19 cellular contexts compared by ENCODE assay signal in the genomic region with DNA sequence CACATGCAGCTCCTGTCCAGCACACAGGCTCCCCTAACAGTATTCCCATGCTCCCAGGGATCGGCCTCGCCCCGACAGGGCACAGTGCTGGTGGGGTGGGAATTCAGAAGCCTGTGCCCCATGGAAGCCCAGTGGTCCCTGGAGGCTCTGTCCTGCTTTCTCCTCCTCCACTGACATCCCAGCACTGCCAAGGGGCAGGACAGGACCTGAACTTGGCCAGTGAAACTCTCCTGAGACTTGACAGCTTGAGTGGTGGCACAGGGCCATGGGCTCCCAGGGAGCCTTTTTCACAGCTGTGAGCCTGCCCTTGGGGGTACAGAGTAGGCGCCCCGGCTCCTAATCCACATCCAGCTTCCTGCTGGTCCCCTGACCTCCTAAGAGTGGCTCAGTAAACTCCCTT. TPM values are rescaled to one million over a fixed set of nuclear protein-coding genes. Genes with fewer than 3 reads are reported as not detected.
DNase-seq lines count a peak whose midpoint lies in the region; ATAC-seq and TF ChIP-seq lines count a peak whose summit lies in the region.
"Had no signal": no experiment of that assay in that cellular context is flagged by ENCODE, and none has a peak within 500 bp of the region (broad histone marks: within the 10 kb centered on the region; RNA-seq: fewer than 3 reads in every experiment).

No MANE protein-coding gene starts in this region.

- no peak for DNase-seq in activated CD4-positive, alpha-beta T cell treated with anti-CD3 and anti-CD28 coated beads for 36 hours
- DNase-seq in activated CD4-positive, alpha-beta T cell treated with anti-CD3 and anti-CD28 coated beads, Interleukin-2, amount 10 ng/mL, durations not matched to agents 24 days and 14 days = no peak
- DNase-seq in neuronal stem cell (ENCODE audit: low spot score) = no peak
- no peak for DNase-seq in erythroblast (lab: John Stamatoyannopoulos, UW)
- DNase-seq in SW 1271 (lab: John Stamatoyannopoulos, UW) = no peak
- DNase-seq in middle frontal gyrus (ENCODE audit: extremely low spot score, low spot score) = no peak
- DNase-seq: HCEC 1CT, MM.1S, NCI-H2029, NCI-H446, NCI-H524 treated with DMSO at 0.1 percent for 48 hours, NCI-H774, SJCRH30 had no signal

- no peak overlapping the region for H3K18ac ChIP-seq in neuronal stem cell (ENCODE audit: low read length)

- CTCF ChIA-PET in activated CD4-positive, alpha-beta T cell treated with anti-CD3 and anti-CD28 coated beads for 36 hours (lab: Charles Lee) = interaction anchor here (0.7 kb wide), 1 partner anchor 1578 kb away, joined by 3 read pairs; no protein-coding TSS in a partner anchor

- H3K4me3 Mint-ChIP-seq in activated CD4-positive, alpha-beta T cell treated with anti-CD3 and anti-CD28 coated beads for 36 hours = no peak overlapping the region
- no peak overlapping the region for H3K4me3 Mint-ChIP-seq in activated CD4-positive, alpha-beta T cell treated with anti-CD3 and anti-CD28 coated beads, Interleukin-2, amount 10 ng/mL, durations not matched to agents 24 days and 14 days
- H3K4me3 Mint-ChIP-seq in brain = no peak overlapping the region
- H3K4me3 Mint-ChIP-seq: B cell, GM23338 had no signal

- peaks cover under 1% of the 10 kb centered on the region for H3K4me1 Mint-ChIP-seq in activated CD4-positive, alpha-beta T cell treated with anti-CD3 and anti-CD28 coated beads for 36 hours
- H3K4me1 Mint-ChIP-seq in activated CD4-positive, alpha-beta T cell treated with anti-CD3 and anti-CD28 coated beads, Interleukin-2, amount 10 ng/mL, durations not matched to agents 24 days and 14 days = peaks cover 5% of the 10 kb centered on the region
- H3K4me1 Mint-ChIP-seq in brain = peaks cover 66% of the 10 kb centered on the region

- H2BK15ac ChIP-seq in neuronal stem cell (ENCODE audit: low read length) = no peak overlapping the region

- TF ChIP-seq POLR2A in erythroblast (IDR thresholded peaks at IDR 0.05; ENCODE audit: low read length) = no peak

- ATAC-seq in activated CD4-positive, alpha-beta T cell treated with anti-CD3 and anti-CD28 coated beads for 36 hours = no peak
- ATAC-seq: GM23338 had no signal

- intact Hi-C loops in activated CD4-positive, alpha-beta T cell treated with anti-CD3 and anti-CD28 coated beads for 36 hours (cut with DNase I, micrococcal nuclease) = no loop called here
- intact Hi-C loops in activated CD4-positive, alpha-beta T cell treated with anti-CD3 and anti-CD28 coated beads, Interleukin-2, amount 10 ng/mL, durations not matched to agents 24 days and 14 days (cut with micrococcal nuclease) = no loop called here

- H2AFZ ChIP-seq in neuronal stem cell (ENCODE audit: low read length) = no peak overlapping the region
- H2AFZ ChIP-seq: GM23338 had no signal

- H2BK5ac ChIP-seq in neuronal stem cell (ENCODE audit: low read length) = no peak overlapping the region

- H3K4me1 ChIP-seq in BLaER1 = peaks cover 56% of the 10 kb centered on the region
- peaks cover under 1 to 7% of the 10 kb centered on the region in 2 donors for H3K4me1 ChIP-seq in neuronal stem cell (ENCODE audit: control insufficient read depth in 2 of 2, insufficient read depth in 1 of 2, low read depth in 1 of 2, low read length in 2 of 2)
- H3K4me1 ChIP-seq: SJCRH30 had no signal

- no peak overlapping the region for H3K14ac ChIP-seq in neuronal stem cell (ENCODE audit: low read length)

- no CpG with 5 or more reads among the region's 5 CpGs for WGBS in neuronal stem cell (ENCODE audit: extremely low coverage in 2 of 2, insufficient read length in 2 of 2, insufficient replicate concordance in 1 of 2), 2 donors

- no peaks in the 10 kb centered on the region for H3K27me3 Mint-ChIP-seq in activated CD4-positive, alpha-beta T cell treated with anti-CD3 and anti-CD28 coated beads for 36 hours
- H3K27me3 Mint-ChIP-seq in activated CD4-positive, alpha-beta T cell treated with anti-CD3 and anti-CD28 coated beads, Interleukin-2, amount 10 ng/mL, durations not matched to agents 24 days and 14 days = peaks cover 4% of the 10 kb centered on the region
- H3K27me3 Mint-ChIP-seq in brain = no peaks in the 10 kb centered on the region
- H3K27me3 Mint-ChIP-seq: B cell had no signal

- no peaks in the 10 kb centered on the region for H3K9me3 Mint-ChIP-seq in activated CD4-positive, alpha-beta T cell treated with anti-CD3 and anti-CD28 coated beads for 36 hours (ENCODE audit: low read depth)
- no peaks in the 10 kb centered on the region for H3K9me3 Mint-ChIP-seq in activated CD4-positive, alpha-beta T cell treated with anti-CD3 and anti-CD28 coated beads, Interleukin-2, amount 10 ng/mL, durations not matched to agents 24 days and 14 days
- peaks cover 0 to 3% (median 0%) of the 10 kb centered on the region in 5 experiments for H3K9me3 Mint-ChIP-seq in brain
- H3K9me3 Mint-ChIP-seq: GM23338 had no signal

- peak overlapping the region; percentile 49 for H3K4me2 ChIP-seq in BLaER1
- H3K4me2 ChIP-seq in neuronal stem cell (ENCODE audit: insufficient read depth, low read length, poor library complexity, severe bottlenecking) = no peak overlapping the region
- H3K4me2 ChIP-seq: GM23338, KMS-11 had no signal

- no peak overlapping the region for H3K4me3 ChIP-seq in BLaER1
- no peak overlapping the region for H3K4me3 ChIP-seq in neuronal stem cell (ENCODE audit: low read length in 2 of 2)
- H3K4me3 ChIP-seq: GM23338, SJCRH30 had no signal

- POLR2A ChIA-PET in activated CD4-positive, alpha-beta T cell treated with anti-CD3 and anti-CD28 coated beads for 36 hours (lab: Charles Lee) = no interaction called here

- H2BK12ac ChIP-seq in neuronal stem cell (ENCODE audit: low read length) = no peak overlapping the region

- H2BK120ac ChIP-seq in neuronal stem cell (ENCODE audit: low read depth, low read length) = no peak overlapping the region

- H4K20me1 ChIP-seq in BLaER1 = peaks cover 80% of the 10 kb centered on the region; the same call in 1 of the 2 replicates

- H2AK5ac ChIP-seq in neuronal stem cell (ENCODE audit: low read depth, low read length) = peak overlapping the region; percentile 23

- H3K9me3 ChIP-seq in BLaER1 (no peaks in the 10 kb centered on the region), neuronal stem cell (replicated peaks in 1 of 2; ENCODE audit: control insufficient read depth in 2 of 2, insufficient read depth in 1 of 2, low read depth in 1 of 2, low read length in 2 of 2) (no peaks in the 10 kb centered on the region)
- H3K9me3 ChIP-seq: SJCRH30 had no signal

- no peak for TF ChIP-seq CTCF in brain (conservative IDR thresholded peaks at IDR 0.05)

- H3K27ac ChIP-seq in BLaER1 (peak overlapping the region; percentile 28; the same call in 1 of the 2 replicates), neuronal stem cell (replicated peaks; ENCODE audit: low read length) (no peak overlapping the region)
- H3K27ac ChIP-seq: 22Rv1, KMS-11, SJCRH30 had no signal

- H3K9ac ChIP-seq in BLaER1 (0 out of 2 replicates have a peak overlapping the region, but pooled peaks have one; percentile 9), neuronal stem cell (ENCODE audit: low read depth, low read length, poor library complexity) (no peak overlapping the region)
- H3K9ac ChIP-seq: KMS-11 had no signal

- no peak overlapping the region for H3K4ac ChIP-seq in neuronal stem cell (ENCODE audit: low read length)

- H3K23ac ChIP-seq in neuronal stem cell (ENCODE audit: low read depth, low read length, poor library complexity) = no peak overlapping the region

- peaks cover 64% of the 10 kb centered on the region for H3K36me3 ChIP-seq in BLaER1
- peaks cover 0 to 2% of the 10 kb centered on the region in 2 donors for H3K36me3 ChIP-seq in neuronal stem cell (replicated peaks in 1 of 2; ENCODE audit: control insufficient read depth in 2 of 2, insufficient read depth in 2 of 2, low read length in 2 of 2)
- H3K36me3 ChIP-seq: SJCRH30 had no signal

- H3K79me1 ChIP-seq in neuronal stem cell (ENCODE audit: low read depth, low read length) = no peaks in the 10 kb centered on the region

- H4K8ac ChIP-seq in neuronal stem cell (ENCODE audit: low read depth, low read length) = no peak overlapping the region

- H3K27me3 ChIP-seq in BLaER1 (no peaks in the 10 kb centered on the region), neuronal stem cell (ENCODE audit: control insufficient read depth in 3 of 3, insufficient read depth in 3 of 3, low read depth in 1 of 3, low read length in 3 of 3) (no peaks in the 10 kb centered on the region)

- peak overlapping the region; percentile 20 for H3K27ac Mint-ChIP-seq in activated CD4-positive, alpha-beta T cell treated with anti-CD3 and anti-CD28 coated beads for 36 hours
- H3K27ac Mint-ChIP-seq in activated CD4-positive, alpha-beta T cell treated with anti-CD3 and anti-CD28 coated beads, Interleukin-2, amount 10 ng/mL, durations not matched to agents 24 days and 14 days = no peak overlapping the region
- H3K27ac Mint-ChIP-seq in brain = peak overlapping the region in 3 of 5 experiments; percentile 17 to 29 (median 28)
- H3K27ac Mint-ChIP-seq: B cell, GM23338 had no signal

- peaks cover 1% of the 10 kb centered on the region for H3K36me3 Mint-ChIP-seq in activated CD4-positive, alpha-beta T cell treated with anti-CD3 and anti-CD28 coated beads for 36 hours (ENCODE audit: low read depth)
- no peaks in the 10 kb centered on the region for H3K36me3 Mint-ChIP-seq in activated CD4-positive, alpha-beta T cell treated with anti-CD3 and anti-CD28 coated beads, Interleukin-2, amount 10 ng/mL, durations not matched to agents 24 days and 14 days (ENCODE audit: low read depth)
- peaks cover 27% of the 10 kb centered on the region for H3K36me3 Mint-ChIP-seq in brain

- H4K91ac ChIP-seq in neuronal stem cell (ENCODE audit: low read depth, low read length, poor library complexity) = no peak overlapping the region

RNA-seq across cellular contexts. Expression of gene IQSEC1, which starts 38.4 kb away (rescaled TPM):
- total RNA-seq in activated CD4-positive, alpha-beta T cell treated with anti-CD3 and anti-CD28 coated beads for 36 hours = 10 to 100 TPM; 36.8 to 40.4 TPM
- total RNA-seq in activated CD4-positive, alpha-beta T cell treated with anti-CD3 and anti-CD28 coated beads, Interleukin-2, amount 10 ng/mL, durations not matched to agents 24 days and 14 days = 22.5 TPM in 2 replicates
- 34.7 TPM for polyA plus RNA-seq in brain (ENCODE audit: insufficient read depth, low read depth, low replicate concordance)
- polyA plus RNA-seq in neuronal stem cell (2013, experiment 1 of 2) = 22.0 TPM
- 22.8 TPM for polyA plus RNA-seq in neuronal stem cell (2013, experiment 2 of 2)
